Comparison of ENCODE assay signal across 1 cellular context in the genomic region with DNA sequence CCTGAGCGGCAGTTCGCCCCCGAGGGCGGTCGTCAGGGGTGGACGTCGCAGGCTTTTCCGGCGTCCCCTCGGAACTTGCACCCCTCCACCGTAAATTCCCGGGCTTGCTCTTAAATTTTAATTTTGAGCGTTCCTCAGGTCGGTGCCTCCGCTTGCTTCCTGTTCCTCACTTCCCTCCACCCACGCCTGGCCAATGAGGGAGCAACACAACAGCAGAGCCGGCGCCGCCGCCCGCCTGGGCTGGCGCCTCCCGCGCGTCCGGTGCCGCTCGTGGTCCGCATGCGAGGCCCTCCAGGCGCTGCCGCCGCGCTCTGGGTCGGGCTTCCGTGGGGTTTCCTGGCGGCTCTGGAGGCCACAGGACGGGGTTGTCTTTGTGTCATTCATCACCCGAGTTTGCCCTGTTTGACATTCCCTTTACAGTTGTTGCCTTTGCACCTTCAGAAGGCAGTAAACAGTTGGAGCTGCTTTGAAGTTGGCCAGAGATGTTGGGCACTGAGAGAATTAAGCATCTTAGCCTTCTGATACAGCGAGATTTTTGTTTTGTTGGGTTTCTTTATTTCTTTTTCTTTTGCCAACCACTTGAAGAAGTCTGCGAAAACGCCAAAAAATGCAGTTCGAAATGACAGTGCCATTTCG.
A peak's percentile ranks its signal among the peaks of the same experiment; 100 is the strongest.
TF ChIP-seq lines count a peak whose summit lies in the region.

No MANE protein-coding gene starts in this region.

TF ChIP-seq in H1, 55 proteins besides CTCF, POLR2A, EP300 and RAD21 (continued from another document):
- TF ChIP-seq SP4 (IDR thresholded peaks at IDR 0.05; ENCODE audit: low read length) (no peak), CBX8 (IDR thresholded peaks at IDR 0.05; ENCODE audit: borderline replicate concordance, low read depth, low read length) (no peak), CHD1 (IDR thresholded peaks at IDR 0.05; ENCODE audit: low read depth, low read length) (no peak), CREB1 (IDR thresholded peaks at IDR 0.05) (no peak), GABPA (IDR thresholded peaks at IDR 0.05; ENCODE audit: borderline replicate concordance, insufficient read depth, low read length) (no peak), SP1 (IDR thresholded peaks at IDR 0.05; ENCODE audit: low read depth, low read length) (no peak), JUN (IDR thresholded peaks at IDR 0.05; ENCODE audit: low read depth, low read length) (no peak), RBBP5 (IDR thresholded peaks at IDR 0.05; ENCODE audit: borderline replicate concordance, low read depth, low read length) (no peak), NRF1 (IDR thresholded peaks at IDR 0.05; ENCODE audit: low read depth, low read length) (no peak), BRCA1 (IDR thresholded peaks at IDR 0.05; ENCODE audit: low read depth, low read length) (no peak), ZNF274 (IDR thresholded peaks at IDR 0.05; ENCODE audit: borderline replicate concordance, extremely low read depth, low read length) (no peak), POU5F1 (IDR thresholded peaks at IDR 0.05; ENCODE audit: low read depth, low read length) (no peak), SRF (IDR thresholded peaks at IDR 0.05; ENCODE audit: low read depth, low read length) (no peak), YY1 (IDR thresholded peaks at IDR 0.05; ENCODE audit: low read depth, low read length) (no peak), HDAC2 (IDR thresholded peaks at IDR 0.05; ENCODE audit: borderline replicate concordance in 1 of 2, low read depth in 2 of 2, low read length in 2 of 2) (0 out of 4 replicates have a peak, but pooled peaks of 1 of the 2 experiments have one; percentile 64), HDAC6 (IDR thresholded peaks at IDR 0.05; ENCODE audit: low read depth, low read length) (no peak), POLR2AphosphoS5 (IDR thresholded peaks at IDR 0.05; ENCODE audit: low read depth, low read length) (no peak), RFX5 (IDR thresholded peaks at IDR 0.05; ENCODE audit: borderline replicate concordance, low read depth, low read length) (no peak), TAF1 (IDR thresholded peaks at IDR 0.05; ENCODE audit: low read depth, low read length) (peak; percentile 41; the same call in 1 of the 2 replicates), PHF8 (conservative IDR thresholded peaks at IDR 0.05; ENCODE audit: low read depth, low read length) (no peak; the same call in 1 of the 2 replicates), ASH2L (IDR thresholded peaks at IDR 0.05; ENCODE audit: low read length) (peak; percentile 22), TEAD4 (IDR thresholded peaks at IDR 0.05; ENCODE audit: low read depth, low read length) (no peak), KDM4A (IDR thresholded peaks at IDR 0.05; ENCODE audit: low read depth, low read length, severe bottlenecking) (no peak)
- TF ChIP-seq, protein P1, sequence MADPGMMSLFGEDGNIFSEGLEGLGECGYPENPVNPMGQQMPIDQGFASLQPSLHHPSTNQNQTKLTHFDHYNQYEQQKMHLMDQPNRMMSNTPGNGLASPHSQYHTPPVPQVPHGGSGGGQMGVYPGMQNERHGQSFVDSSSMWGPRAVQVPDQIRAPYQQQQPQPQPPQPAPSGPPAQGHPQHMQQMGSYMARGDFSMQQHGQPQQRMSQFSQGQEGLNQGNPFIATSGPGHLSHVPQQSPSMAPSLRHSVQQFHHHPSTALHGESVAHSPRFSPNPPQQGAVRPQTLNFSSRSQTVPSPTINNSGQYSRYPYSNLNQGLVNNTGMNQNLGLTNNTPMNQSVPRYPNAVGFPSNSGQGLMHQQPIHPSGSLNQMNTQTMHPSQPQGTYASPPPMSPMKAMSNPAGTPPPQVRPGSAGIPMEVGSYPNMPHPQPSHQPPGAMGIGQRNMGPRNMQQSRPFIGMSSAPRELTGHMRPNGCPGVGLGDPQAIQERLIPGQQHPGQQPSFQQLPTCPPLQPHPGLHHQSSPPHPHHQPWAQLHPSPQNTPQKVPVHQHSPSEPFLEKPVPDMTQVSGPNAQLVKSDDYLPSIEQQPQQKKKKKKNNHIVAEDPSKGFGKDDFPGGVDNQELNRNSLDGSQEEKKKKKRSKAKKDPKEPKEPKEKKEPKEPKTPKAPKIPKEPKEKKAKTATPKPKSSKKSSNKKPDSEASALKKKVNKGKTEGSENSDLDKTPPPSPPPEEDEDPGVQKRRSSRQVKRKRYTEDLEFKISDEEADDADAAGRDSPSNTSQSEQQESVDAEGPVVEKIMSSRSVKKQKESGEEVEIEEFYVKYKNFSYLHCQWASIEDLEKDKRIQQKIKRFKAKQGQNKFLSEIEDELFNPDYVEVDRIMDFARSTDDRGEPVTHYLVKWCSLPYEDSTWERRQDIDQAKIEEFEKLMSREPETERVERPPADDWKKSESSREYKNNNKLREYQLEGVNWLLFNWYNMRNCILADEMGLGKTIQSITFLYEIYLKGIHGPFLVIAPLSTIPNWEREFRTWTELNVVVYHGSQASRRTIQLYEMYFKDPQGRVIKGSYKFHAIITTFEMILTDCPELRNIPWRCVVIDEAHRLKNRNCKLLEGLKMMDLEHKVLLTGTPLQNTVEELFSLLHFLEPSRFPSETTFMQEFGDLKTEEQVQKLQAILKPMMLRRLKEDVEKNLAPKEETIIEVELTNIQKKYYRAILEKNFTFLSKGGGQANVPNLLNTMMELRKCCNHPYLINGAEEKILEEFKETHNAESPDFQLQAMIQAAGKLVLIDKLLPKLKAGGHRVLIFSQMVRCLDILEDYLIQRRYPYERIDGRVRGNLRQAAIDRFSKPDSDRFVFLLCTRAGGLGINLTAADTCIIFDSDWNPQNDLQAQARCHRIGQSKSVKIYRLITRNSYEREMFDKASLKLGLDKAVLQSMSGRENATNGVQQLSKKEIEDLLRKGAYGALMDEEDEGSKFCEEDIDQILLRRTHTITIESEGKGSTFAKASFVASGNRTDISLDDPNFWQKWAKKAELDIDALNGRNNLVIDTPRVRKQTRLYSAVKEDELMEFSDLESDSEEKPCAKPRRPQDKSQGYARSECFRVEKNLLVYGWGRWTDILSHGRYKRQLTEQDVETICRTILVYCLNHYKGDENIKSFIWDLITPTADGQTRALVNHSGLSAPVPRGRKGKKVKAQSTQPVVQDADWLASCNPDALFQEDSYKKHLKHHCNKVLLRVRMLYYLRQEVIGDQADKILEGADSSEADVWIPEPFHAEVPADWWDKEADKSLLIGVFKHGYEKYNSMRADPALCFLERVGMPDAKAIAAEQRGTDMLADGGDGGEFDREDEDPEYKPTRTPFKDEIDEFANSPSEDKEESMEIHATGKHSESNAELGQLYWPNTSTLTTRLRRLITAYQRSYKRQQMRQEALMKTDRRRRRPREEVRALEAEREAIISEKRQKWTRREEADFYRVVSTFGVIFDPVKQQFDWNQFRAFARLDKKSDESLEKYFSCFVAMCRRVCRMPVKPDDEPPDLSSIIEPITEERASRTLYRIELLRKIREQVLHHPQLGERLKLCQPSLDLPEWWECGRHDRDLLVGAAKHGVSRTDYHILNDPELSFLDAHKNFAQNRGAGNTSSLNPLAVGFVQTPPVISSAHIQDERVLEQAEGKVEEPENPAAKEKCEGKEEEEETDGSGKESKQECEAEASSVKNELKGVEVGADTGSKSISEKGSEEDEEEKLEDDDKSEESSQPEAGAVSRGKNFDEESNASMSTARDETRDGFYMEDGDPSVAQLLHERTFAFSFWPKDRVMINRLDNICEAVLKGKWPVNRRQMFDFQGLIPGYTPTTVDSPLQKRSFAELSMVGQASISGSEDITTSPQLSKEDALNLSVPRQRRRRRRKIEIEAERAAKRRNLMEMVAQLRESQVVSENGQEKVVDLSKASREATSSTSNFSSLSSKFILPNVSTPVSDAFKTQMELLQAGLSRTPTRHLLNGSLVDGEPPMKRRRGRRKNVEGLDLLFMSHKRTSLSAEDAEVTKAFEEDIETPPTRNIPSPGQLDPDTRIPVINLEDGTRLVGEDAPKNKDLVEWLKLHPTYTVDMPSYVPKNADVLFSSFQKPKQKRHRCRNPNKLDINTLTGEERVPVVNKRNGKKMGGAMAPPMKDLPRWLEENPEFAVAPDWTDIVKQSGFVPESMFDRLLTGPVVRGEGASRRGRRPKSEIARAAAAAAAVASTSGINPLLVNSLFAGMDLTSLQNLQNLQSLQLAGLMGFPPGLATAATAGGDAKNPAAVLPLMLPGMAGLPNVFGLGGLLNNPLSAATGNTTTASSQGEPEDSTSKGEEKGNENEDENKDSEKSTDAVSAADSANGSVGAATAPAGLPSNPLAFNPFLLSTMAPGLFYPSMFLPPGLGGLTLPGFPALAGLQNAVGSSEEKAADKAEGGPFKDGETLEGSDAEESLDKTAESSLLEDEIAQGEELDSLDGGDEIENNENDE (IDR thresholded peaks at IDR 0.05; ENCODE audit: insufficient replicate concordance, low read length) = no peak
- TF ChIP-seq, protein P2, sequence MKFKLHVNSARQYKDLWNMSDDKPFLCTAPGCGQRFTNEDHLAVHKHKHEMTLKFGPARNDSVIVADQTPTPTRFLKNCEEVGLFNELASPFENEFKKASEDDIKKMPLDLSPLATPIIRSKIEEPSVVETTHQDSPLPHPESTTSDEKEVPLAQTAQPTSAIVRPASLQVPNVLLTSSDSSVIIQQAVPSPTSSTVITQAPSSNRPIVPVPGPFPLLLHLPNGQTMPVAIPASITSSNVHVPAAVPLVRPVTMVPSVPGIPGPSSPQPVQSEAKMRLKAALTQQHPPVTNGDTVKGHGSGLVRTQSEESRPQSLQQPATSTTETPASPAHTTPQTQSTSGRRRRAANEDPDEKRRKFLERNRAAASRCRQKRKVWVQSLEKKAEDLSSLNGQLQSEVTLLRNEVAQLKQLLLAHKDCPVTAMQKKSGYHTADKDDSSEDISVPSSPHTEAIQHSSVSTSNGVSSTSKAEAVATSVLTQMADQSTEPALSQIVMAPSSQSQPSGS (IDR thresholded peaks at IDR 0.05; ENCODE audit: low read length) = no peak
